ENCODE assay signal across 1 cellular context in the genomic region with DNA sequence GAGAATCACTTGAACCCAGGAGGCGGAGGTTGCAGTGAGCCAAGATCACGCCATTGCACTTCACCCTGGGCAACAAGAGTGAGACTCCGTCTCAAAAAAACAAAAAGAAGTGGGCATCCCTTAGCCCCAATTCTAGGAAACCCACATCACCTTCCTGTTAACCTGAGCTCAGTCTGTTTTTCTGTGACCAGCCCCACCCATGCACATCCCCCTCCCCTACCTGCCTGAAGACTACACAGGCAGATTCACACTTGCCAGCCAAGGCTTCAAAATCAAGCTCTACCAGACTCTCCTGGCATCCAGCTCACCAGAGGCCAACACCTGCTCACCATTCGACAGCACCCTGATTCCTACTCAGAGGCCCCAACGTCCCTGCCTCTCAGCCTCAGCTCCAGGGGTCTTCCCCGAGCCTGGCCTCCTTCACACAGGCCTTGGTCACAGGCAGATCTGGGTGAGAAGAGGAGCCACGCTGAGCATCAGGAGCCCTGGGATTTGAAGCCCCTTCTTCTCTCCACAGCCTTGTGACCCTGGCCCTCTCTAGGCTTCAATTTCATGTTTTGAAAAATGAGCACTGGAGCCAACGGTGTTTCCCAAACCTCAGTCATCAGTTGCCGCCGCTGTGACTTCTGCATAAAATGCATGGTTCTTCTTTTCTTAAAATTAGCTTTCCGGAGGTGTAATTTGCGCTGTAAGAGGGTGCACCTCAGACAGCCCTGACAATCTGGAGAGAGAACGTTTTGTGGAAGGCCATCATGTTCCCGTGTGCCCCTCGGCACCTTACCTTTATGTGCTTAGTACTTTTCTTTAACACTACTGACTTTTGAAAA.
TF ChIP-seq lines count a peak whose summit lies in the region.

No MANE protein-coding gene starts in this region.

TF ChIP-seq in GM12878, 131 proteins besides CTCF, POLR2A, EP300 and RAD21:
- TF ChIP-seq SPI1 (IDR thresholded peaks at IDR 0.05; ENCODE audit: borderline replicate concordance, insufficient read depth, low read depth, low read length), result peak; percentile 54; the same call in 1 of the 2 replicates
- TF ChIP-seq RUNX3 (IDR thresholded peaks at IDR 0.05; ENCODE audit: low read length), result 0 out of 2 replicates have a peak, but pooled peaks have one; percentile 10
- TF ChIP-seq ZNF207 (IDR thresholded peaks at IDR 0.05; ENCODE audit: borderline replicate concordance), result no peak
- no peak for TF ChIP-seq BMI1 (IDR thresholded peaks at IDR 0.05; ENCODE audit: borderline replicate concordance)
- TF ChIP-seq TCF7 (IDR thresholded peaks at IDR 0.05; ENCODE audit: borderline replicate concordance), result no peak
- TF ChIP-seq JUNB (IDR thresholded peaks at IDR 0.05), result no peak
- TF ChIP-seq, protein P1, sequence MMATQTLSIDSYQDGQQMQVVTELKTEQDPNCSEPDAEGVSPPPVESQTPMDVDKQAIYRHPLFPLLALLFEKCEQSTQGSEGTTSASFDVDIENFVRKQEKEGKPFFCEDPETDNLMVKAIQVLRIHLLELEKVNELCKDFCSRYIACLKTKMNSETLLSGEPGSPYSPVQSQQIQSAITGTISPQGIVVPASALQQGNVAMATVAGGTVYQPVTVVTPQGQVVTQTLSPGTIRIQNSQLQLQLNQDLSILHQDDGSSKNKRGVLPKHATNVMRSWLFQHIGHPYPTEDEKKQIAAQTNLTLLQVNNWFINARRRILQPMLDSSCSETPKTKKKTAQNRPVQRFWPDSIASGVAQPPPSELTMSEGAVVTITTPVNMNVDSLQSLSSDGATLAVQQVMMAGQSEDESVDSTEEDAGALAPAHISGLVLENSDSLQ (IDR thresholded peaks at IDR 0.05), result no peak
- TF ChIP-seq IKZF2 (IDR thresholded peaks at IDR 0.05), result no peak
- TF ChIP-seq KAT2A (conservative IDR thresholded peaks at IDR 0.05; ENCODE audit: control insufficient read depth, low read depth, low read length), result no peak
- TF ChIP-seq, protein P2, sequence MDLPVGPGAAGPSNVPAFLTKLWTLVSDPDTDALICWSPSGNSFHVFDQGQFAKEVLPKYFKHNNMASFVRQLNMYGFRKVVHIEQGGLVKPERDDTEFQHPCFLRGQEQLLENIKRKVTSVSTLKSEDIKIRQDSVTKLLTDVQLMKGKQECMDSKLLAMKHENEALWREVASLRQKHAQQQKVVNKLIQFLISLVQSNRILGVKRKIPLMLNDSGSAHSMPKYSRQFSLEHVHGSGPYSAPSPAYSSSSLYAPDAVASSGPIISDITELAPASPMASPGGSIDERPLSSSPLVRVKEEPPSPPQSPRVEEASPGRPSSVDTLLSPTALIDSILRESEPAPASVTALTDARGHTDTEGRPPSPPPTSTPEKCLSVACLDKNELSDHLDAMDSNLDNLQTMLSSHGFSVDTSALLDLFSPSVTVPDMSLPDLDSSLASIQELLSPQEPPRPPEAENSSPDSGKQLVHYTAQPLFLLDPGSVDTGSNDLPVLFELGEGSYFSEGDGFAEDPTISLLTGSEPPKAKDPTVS (IDR thresholded peaks at IDR 0.05; ENCODE audit: low read depth, low read length), result no peak
- TF ChIP-seq, protein P3, sequence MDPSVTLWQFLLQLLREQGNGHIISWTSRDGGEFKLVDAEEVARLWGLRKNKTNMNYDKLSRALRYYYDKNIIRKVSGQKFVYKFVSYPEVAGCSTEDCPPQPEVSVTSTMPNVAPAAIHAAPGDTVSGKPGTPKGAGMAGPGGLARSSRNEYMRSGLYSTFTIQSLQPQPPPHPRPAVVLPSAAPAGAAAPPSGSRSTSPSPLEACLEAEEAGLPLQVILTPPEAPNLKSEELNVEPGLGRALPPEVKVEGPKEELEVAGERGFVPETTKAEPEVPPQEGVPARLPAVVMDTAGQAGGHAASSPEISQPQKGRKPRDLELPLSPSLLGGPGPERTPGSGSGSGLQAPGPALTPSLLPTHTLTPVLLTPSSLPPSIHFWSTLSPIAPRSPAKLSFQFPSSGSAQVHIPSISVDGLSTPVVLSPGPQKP (IDR thresholded peaks at IDR 0.05; ENCODE audit: low read depth, low read length), result no peak
- 0 out of 2 replicates have a peak, but pooled peaks have one; percentile 4 for TF ChIP-seq IKZF1 (conservative IDR thresholded peaks at IDR 0.05)
